ENCODE assay signal across 9 cellular contexts in genomic region chr11:121721961-121722360, GRCh38.
A peak's percentile ranks its signal among the peaks of the same experiment; 100 is the strongest.
DNase-seq lines count a peak whose midpoint lies in the region; ATAC-seq and TF ChIP-seq lines count a peak whose summit lies in the region.
"Had no signal": no experiment of that assay in that cellular context is flagged by ENCODE, and none has a peak within 500 bp of the region (broad histone marks: within the 10 kb centered on the region; RNA-seq: fewer than 3 reads in every experiment).

No MANE protein-coding gene starts in this region.

- H3K4me3 Mint-ChIP-seq in endothelial cell (ENCODE audit: unreplicated experiment) = no peak overlapping the region
- no peak overlapping the region for H3K4me3 Mint-ChIP-seq in activated CD4-positive, alpha-beta T cell treated with anti-CD3 and anti-CD28 coated beads, Interleukin-2, amount 10 ng/mL, durations not matched to agents 24 days and 14 days

- no peak for ATAC-seq in GM18520 (IDR thresholded peaks at IDR 0.05; ENCODE audit: unreplicated experiment)

- H3K4me3 ChIP-seq in BJ (ENCODE audit: low read depth, low read length) (peak overlapping the region; percentile 48; the same call in 1 of the 2 replicates), right atrium auricular region (peak overlapping the region in 1 of 2 donors; percentile 54), prostate gland (peak overlapping the region in 1 of 2 donors; percentile 24)

- WGBS in prostate gland = 70% methylated on average over 7 of the region's 7 CpGs

- H3K4me1 Mint-ChIP-seq in endothelial cell (ENCODE audit: unreplicated experiment) = peaks cover 30% of the 10 kb centered on the region
- H3K4me1 Mint-ChIP-seq in activated CD4-positive, alpha-beta T cell treated with anti-CD3 and anti-CD28 coated beads, Interleukin-2, amount 10 ng/mL, durations not matched to agents 24 days and 14 days = no peaks in the 10 kb centered on the region
- H3K4me1 Mint-ChIP-seq: memory B cell had no signal

- no peaks in the 10 kb centered on the region for H3K9me3 Mint-ChIP-seq in endothelial cell (ENCODE audit: unreplicated experiment)
- peaks cover 7% of the 10 kb centered on the region for H3K9me3 Mint-ChIP-seq in activated CD4-positive, alpha-beta T cell treated with anti-CD3 and anti-CD28 coated beads, Interleukin-2, amount 10 ng/mL, durations not matched to agents 24 days and 14 days

- no peak overlapping the region for H3K27ac Mint-ChIP-seq in endothelial cell (ENCODE audit: unreplicated experiment)
- H3K27ac Mint-ChIP-seq in activated CD4-positive, alpha-beta T cell treated with anti-CD3 and anti-CD28 coated beads, Interleukin-2, amount 10 ng/mL, durations not matched to agents 24 days and 14 days = no peak overlapping the region
- H3K27ac Mint-ChIP-seq: memory B cell had no signal

- CTCF ChIA-PET in BJ (lab: Yijun Ruan, JAX) = interaction anchor here (0.6 kb wide), 1 partner anchor 13 kb away, joined by 3 read pairs; no protein-coding TSS in a partner anchor

- H3K36me3 Mint-ChIP-seq in endothelial cell (ENCODE audit: low read depth, unreplicated experiment) = peaks cover 8% of the 10 kb centered on the region
- no peaks in the 10 kb centered on the region for H3K36me3 Mint-ChIP-seq in activated CD4-positive, alpha-beta T cell treated with anti-CD3 and anti-CD28 coated beads, Interleukin-2, amount 10 ng/mL, durations not matched to agents 24 days and 14 days (ENCODE audit: low read depth)
- H3K36me3 Mint-ChIP-seq: memory B cell had no signal

- H3K9me3 ChIP-seq in right atrium auricular region (no peaks in the 10 kb centered on the region), prostate gland (no peaks in the 10 kb centered on the region)

- H3K4me1 ChIP-seq in right atrium auricular region = peaks cover 0 to 16% of the 10 kb centered on the region in 2 donors
- H3K4me1 ChIP-seq in prostate gland (replicated peaks) = no peaks in the 10 kb centered on the region

- POLR2A ChIA-PET in BJ (lab: Charles Lee) = no interaction called here

- H3K27me3 Mint-ChIP-seq in endothelial cell (ENCODE audit: unreplicated experiment) = peaks cover 6% of the 10 kb centered on the region
- H3K27me3 Mint-ChIP-seq in activated CD4-positive, alpha-beta T cell treated with anti-CD3 and anti-CD28 coated beads, Interleukin-2, amount 10 ng/mL, durations not matched to agents 24 days and 14 days = peaks cover 39% of the 10 kb centered on the region

- H3K36me3 ChIP-seq in BJ (ENCODE audit: control insufficient read depth, insufficient read depth, low read length) (no peaks in the 10 kb centered on the region), right atrium auricular region (no peaks in the 10 kb centered on the region), prostate gland (no peaks in the 10 kb centered on the region)

- H3K27me3 ChIP-seq in BJ (ENCODE audit: control insufficient read depth, insufficient read depth, low read length) (no peaks in the 10 kb centered on the region; the same call in 1 of the 2 replicates), right atrium auricular region (no peaks in the 10 kb centered on the region), prostate gland (replicated peaks; ENCODE audit: insufficient read depth) (no peaks in the 10 kb centered on the region)

- H3K27ac ChIP-seq in right atrium auricular region = peak overlapping the region; percentile 81 to 83
- peak overlapping the region; percentile 61 to 68 for H3K27ac ChIP-seq in prostate gland

- TF ChIP-seq POLR2A in prostate gland (IDR thresholded peaks at IDR 0.05) (no peak), erythroblast (IDR thresholded peaks at IDR 0.05; ENCODE audit: low read length) (no peak)

- TF ChIP-seq CTCF in BJ (IDR thresholded peaks at IDR 0.05; ENCODE audit: insufficient read depth, low read depth, low read length) (no peak), right atrium auricular region (IDR thresholded peaks at IDR 0.05) (no peak), prostate gland (IDR thresholded peaks at IDR 0.05) (no peak), endothelial cell (IDR thresholded peaks at IDR 0.05; ENCODE audit: unreplicated experiment) (no peak)

- DNase-seq in BJ (ENCODE audit: low read depth) = no peak
- DNase-seq in anterior cingulate cortex (lab: John Stamatoyannopoulos, UW) = peak in 39 of 58 donors; percentile 30 to 85 (median 60)
- DNase-seq in right atrium auricular region (ENCODE audit: low spot score) = no peak
- DNase-seq in prostate gland (ENCODE audit: low spot score) = no peak
- DNase-seq in erythroblast (lab: John Stamatoyannopoulos, UW) = no peak
- DNase-seq in endothelial cell (ENCODE audit: low spot score) = no peak
- no peak for DNase-seq in activated CD4-positive, alpha-beta T cell treated with anti-CD3 and anti-CD28 coated beads, Interleukin-2, amount 10 ng/mL, durations not matched to agents 24 days and 14 days

- intact Hi-C loops in prostate gland (cut with DNase I) = loop anchor here (2.0 to 5.0 kb wide), 2 partner anchors 50 to 375 kb away; no protein-coding TSS in a partner anchor
- intact Hi-C loops in activated CD4-positive, alpha-beta T cell treated with anti-CD3 and anti-CD28 coated beads, Interleukin-2, amount 10 ng/mL, durations not matched to agents 24 days and 14 days (cut with micrococcal nuclease) = no loop called here

Comparison
In these comparisons a context has a peak if more than half of its experiments do, and no peak if none do; other contexts are left out.
1. DNase-seq: peak in anterior cingulate cortex (39 of 58); none in BJ (single experiment), right atrium auricular region (single experiment), prostate gland (single experiment), erythroblast (0 of 2), endothelial cell (single experiment) and activated CD4-positive, alpha-beta T cell treated with anti-CD3 and anti-CD28 coated beads, Interleukin-2, amount 10 ng/mL, durations not matched to agents 24 days and 14 days (single experiment).